8 cellular contexts compared by ENCODE assay signal in genomic region chr5:132495063-132495671, GRCh38. TPM values are rescaled to one million over a fixed set of nuclear protein-coding genes. Genes with fewer than 3 reads are reported as not detected.
DNase-seq lines count a peak whose midpoint lies in the region; ATAC-seq, FAIRE-seq and TF ChIP-seq lines count a peak whose summit lies in the region.

No MANE protein-coding gene starts in this region.

- H3K4me3 Mint-ChIP-seq in CD14-positive monocyte (peak overlapping the region; percentile 86 to 88), endothelial cell (ENCODE audit: unreplicated experiment) (peak overlapping the region; percentile 82)

- H3K4me1 Mint-ChIP-seq in CD14-positive monocyte (peaks cover 62% of the 10 kb centered on the region), endothelial cell (ENCODE audit: unreplicated experiment) (no peaks in the 10 kb centered on the region)

- H3K27me3 Mint-ChIP-seq in CD14-positive monocyte (ENCODE audit: low read depth in 3 of 3) = peaks cover 0 to 2% (median 0%) of the 10 kb centered on the region in 3 donors
- peaks cover 2% of the 10 kb centered on the region for H3K27me3 Mint-ChIP-seq in endothelial cell (ENCODE audit: unreplicated experiment)

- TF ChIP-seq POLR2A in GM18505 (IDR thresholded peaks at IDR 0.05; ENCODE audit: borderline replicate concordance, extremely low read depth, insufficient read depth, insufficient read length) = no peak

- H3K27ac Mint-ChIP-seq in CD14-positive monocyte = peak overlapping the region; percentile 89 to 96 (median 93)
- H3K27ac Mint-ChIP-seq in endothelial cell (ENCODE audit: unreplicated experiment) = no peak overlapping the region

- peaks cover 0 to 3% (median 0%) of the 10 kb centered on the region in 7 donors for H3K9me3 Mint-ChIP-seq in CD14-positive monocyte
- H3K9me3 Mint-ChIP-seq in endothelial cell (ENCODE audit: unreplicated experiment) = no peaks in the 10 kb centered on the region

- DNase-seq in CD14-positive monocyte (ENCODE audit: low spot score) (no peak), RWPE1 (ENCODE audit: low spot score) (no peak), endothelial cell (ENCODE audit: low spot score) (no peak), omental fat pad (ENCODE audit: low spot score) (no peak), NCI-H510A (lab: John Stamatoyannopoulos, UW) (no peak), pons (ENCODE audit: low spot score) (no peak), D721Med (ENCODE audit: insufficient read length, low spot score) (no peak)

- CTCF ChIA-PET in RWPE1 (lab: Yijun Ruan, JAX) = interaction anchor here (0.6 to 1.3 kb wide), 2 partner anchors 14 to 906 kb away, joined by 3 to 4 read pairs; no protein-coding TSS in a partner anchor

- TF ChIP-seq CTCF in CD14-positive monocyte (IDR thresholded peaks at IDR 0.05) = no peak
- TF ChIP-seq CTCF in RWPE1 (conservative IDR thresholded peaks at IDR 0.05; ENCODE audit: low read depth) = no peak
- TF ChIP-seq CTCF in endothelial cell (IDR thresholded peaks at IDR 0.05; ENCODE audit: unreplicated experiment) = no peak
- TF ChIP-seq CTCF in omental fat pad (IDR thresholded peaks at IDR 0.05) = no peak
- TF ChIP-seq CTCF in D721Med (IDR thresholded peaks at IDR 0.05; ENCODE audit: insufficient read depth, missing control alignments) = no peak

- ATAC-seq in omental fat pad (ENCODE audit: low FRiP score) = peak; percentile 17
- ATAC-seq in GM18505 (IDR thresholded peaks at IDR 0.05; ENCODE audit: unreplicated experiment) = no peak

- POLR2A ChIA-PET in RWPE1 (lab: Yijun Ruan, JAX; ENCODE audit: low non-redundant PET) = interaction anchor here (0.7 to 0.8 kb wide), 2 partner anchors 16 to 81 kb away, joined by 3 to 4 read pairs; no protein-coding TSS in a partner anchor

- H3K36me3 Mint-ChIP-seq in CD14-positive monocyte = peaks cover 0 to 3% of the 10 kb centered on the region in 2 donors
- H3K36me3 Mint-ChIP-seq in endothelial cell (ENCODE audit: low read depth, unreplicated experiment) = no peaks in the 10 kb centered on the region

- peak overlapping the region; percentile 95 for H3K27ac ChIP-seq in RWPE1

- no peak for FAIRE-seq in D721Med (lab: Jason Lieb, UNC)

- intact Hi-C loops in CD14-positive monocyte (cut with micrococcal nuclease) = loop anchor here (5.0 to 10.0 kb wide), 2 partner anchors 33 to 200 kb away; partner anchors contain the start of gene SLC22A4 (in 1 of the 2)

RNA-seq across cellular contexts. Expression of gene IRF1, which starts 4.6 kb away (rescaled TPM):
- 100 to 1,000 TPM; 125 to 129 TPM for polyA plus RNA-seq in CD14-positive monocyte
- total RNA-seq in endothelial cell (ENCODE audit: unreplicated experiment) (7.1 TPM), omental fat pad (100 to 1,000 TPM in 3 of 4 donors, 10 to 100 TPM in 1; 23.5 to 172 (median 133) TPM)

RNA-seq across cellular contexts. Expression of gene IL5, which starts 48.2 kb away (rescaled TPM):
- not detected for polyA plus RNA-seq in CD14-positive monocyte
- total RNA-seq in endothelial cell (ENCODE audit: unreplicated experiment) (not detected), omental fat pad (not detected)
